17 cellular contexts compared by ENCODE assay signal in the genomic region with DNA sequence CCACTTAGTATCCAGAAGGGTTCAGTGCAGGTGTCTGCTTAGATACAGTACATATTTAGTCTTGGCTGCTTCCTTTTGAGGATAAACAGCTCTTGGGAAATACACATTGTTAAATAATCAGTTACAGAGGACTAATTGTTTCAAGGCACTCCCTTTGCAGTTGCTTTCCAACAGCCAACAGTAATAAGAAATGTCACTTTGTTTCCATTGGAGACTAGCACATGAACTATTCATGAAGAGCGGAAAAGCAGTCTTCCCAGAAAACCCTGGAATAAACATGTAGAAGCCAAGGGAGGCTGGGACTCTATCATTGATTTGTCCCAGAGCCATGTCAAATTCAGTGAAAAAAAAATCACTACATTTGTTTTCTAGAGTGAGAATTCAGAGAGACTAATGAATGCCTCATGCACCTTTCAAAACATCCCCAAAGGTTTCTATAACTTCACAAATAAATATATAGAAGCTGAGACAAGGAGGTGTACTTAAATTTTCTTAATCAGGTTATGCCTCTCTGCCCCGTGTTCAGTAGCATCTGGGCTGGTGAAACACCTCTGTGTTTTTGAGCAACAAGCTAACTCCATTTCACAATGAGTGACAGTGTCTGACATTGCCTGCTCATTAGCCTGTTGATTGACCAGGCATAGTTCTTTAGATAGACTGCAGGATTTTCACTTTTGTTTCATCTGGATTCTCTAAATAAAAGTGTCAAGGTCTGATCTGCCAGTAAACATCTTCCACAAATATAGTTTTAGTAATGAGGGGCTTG.
DNase-seq lines count a peak whose midpoint lies in the region; ATAC-seq and TF ChIP-seq lines count a peak whose summit lies in the region.
"Had no signal": no experiment of that assay in that cellular context is flagged by ENCODE, and none has a peak within 500 bp of the region (broad histone marks: within the 10 kb centered on the region; RNA-seq: fewer than 3 reads in every experiment).

No MANE protein-coding gene starts in this region.

- 84% methylated on average over 2 of the region's 2 CpGs for WGBS in hepatocyte (ENCODE audit: low lambda C conversion rate, missing lambda C conversion rate)

- H3K9me3 Mint-ChIP-seq in activated CD8-positive, alpha-beta memory T cell treated with anti-CD3 and anti-CD28 coated beads, Interleukin-2, amount 10 ng/mL, durations not matched to agents 7 days and 5 days (ENCODE audit: low read depth) = no peaks in the 10 kb centered on the region
- H3K9me3 Mint-ChIP-seq: activated T-cell treated with anti-CD3 and anti-CD28 coated beads, Interleukin-2, amount 50 U/mL, for 4 hours; stimulated activated naive CD8-positive, alpha-beta T cell treated with anti-CD3 and anti-CD28 coated beads, Interleukin-15, Interleukin-2, amounts not matched to agents 100 ng/mL and 50 ng/mL, for 24 hours had no signal

- no peaks in the 10 kb centered on the region for H3K9me2 ChIP-seq in hepatocyte (replicated peaks; ENCODE audit: insufficient read depth)

- H3K4me1 Mint-ChIP-seq in activated CD8-positive, alpha-beta memory T cell treated with anti-CD3 and anti-CD28 coated beads, Interleukin-2, amount 10 ng/mL, durations not matched to agents 7 days and 5 days = peaks cover 6% of the 10 kb centered on the region

- H3K27me3 Mint-ChIP-seq in activated CD8-positive, alpha-beta memory T cell treated with anti-CD3 and anti-CD28 coated beads, Interleukin-2, amount 10 ng/mL, durations not matched to agents 7 days and 5 days = peaks cover 16% of the 10 kb centered on the region

- intact Hi-C loops in lower lobe of right lung (cut with DNase I) = no loop called here

- no peak overlapping the region for H3K27ac Mint-ChIP-seq in activated CD8-positive, alpha-beta memory T cell treated with anti-CD3 and anti-CD28 coated beads, Interleukin-2, amount 10 ng/mL, durations not matched to agents 7 days and 5 days
- H3K27ac Mint-ChIP-seq: activated CD4-positive, alpha-beta memory T cell treated with anti-CD3 and anti-CD28 coated beads, Interleukin-2, amount 10 ng/mL, durations not matched to agents 7 days and 5 days; neural progenitor cell; stimulated activated naive CD8-positive, alpha-beta T cell treated with anti-CD3 and anti-CD28 coated beads, Interleukin-15, Interleukin-2, amounts not matched to agents 100 ng/mL and 50 ng/mL, for 24 hours had no signal

- no peak overlapping the region for H2AFZ ChIP-seq in hepatocyte
- H2AFZ ChIP-seq: neural progenitor cell had no signal

- H3K27ac ChIP-seq in lower lobe of right lung = peak overlapping the region; percentile 5
- no peak overlapping the region for H3K27ac ChIP-seq in hepatocyte
- H3K27ac ChIP-seq: colonic mucosa, neural progenitor cell had no signal

- H3K9me3 ChIP-seq in lower lobe of right lung (no peaks in the 10 kb centered on the region), hepatocyte (ENCODE audit: low read depth) (no peaks in the 10 kb centered on the region)
- H3K9me3 ChIP-seq: Caco-2, colonic mucosa, uterus had no signal

- no peak overlapping the region for H3K4me3 Mint-ChIP-seq in activated CD8-positive, alpha-beta memory T cell treated with anti-CD3 and anti-CD28 coated beads, Interleukin-2, amount 10 ng/mL, durations not matched to agents 7 days and 5 days
- H3K4me3 Mint-ChIP-seq: activated CD4-positive, alpha-beta memory T cell treated with anti-CD3 and anti-CD28 coated beads, Interleukin-2, amount 10 ng/mL, durations not matched to agents 7 days and 5 days; activated T-cell treated with anti-CD3 and anti-CD28 coated beads, Interleukin-2, amount 50 U/mL, for 4 hours; neural progenitor cell; stimulated activated naive CD8-positive, alpha-beta T cell treated with anti-CD3 and anti-CD28 coated beads, Interleukin-15, Interleukin-2, amounts not matched to agents 100 ng/mL and 50 ng/mL, for 24 hours had no signal

- H4K20me1 ChIP-seq in hepatocyte (ENCODE audit: insufficient read depth, poor library complexity, severe bottlenecking) = no peaks in the 10 kb centered on the region

- CTCF ChIA-PET in activated CD8-positive, alpha-beta memory T cell treated with anti-CD3 and anti-CD28 coated beads, Interleukin-2, amount 10 ng/mL, durations not matched to agents 7 days and 5 days (lab: Charles Lee) = interaction anchor here (1.2 to 1.5 kb wide), 2 partner anchors 14 to 274 kb away, joined by 3 to 4 read pairs; no protein-coding TSS in a partner anchor

- TF ChIP-seq CTCF in lower lobe of right lung (IDR thresholded peaks at IDR 0.05) (no peak), hepatocyte (IDR thresholded peaks at IDR 0.05; ENCODE audit: poor library complexity) (no peak)

- no peak overlapping the region for H3K4me2 ChIP-seq in hepatocyte
- H3K4me2 ChIP-seq: neural progenitor cell had no signal

- no peaks in the 10 kb centered on the region for H3K27me3 ChIP-seq in lower lobe of right lung (ENCODE audit: low read depth)
- H3K27me3 ChIP-seq in hepatocyte = no peaks in the 10 kb centered on the region
- H3K27me3 ChIP-seq: colonic mucosa, neural progenitor cell, uterus had no signal

- H3K4me1 ChIP-seq in lower lobe of right lung = peaks cover 24% of the 10 kb centered on the region
- H3K4me1 ChIP-seq in hepatocyte (ENCODE audit: insufficient read depth) = no peaks in the 10 kb centered on the region
- H3K4me1 ChIP-seq: Caco-2, colonic mucosa, uterus had no signal

- no peak for ATAC-seq in lower lobe of right lung
- ATAC-seq in activated CD8-positive, alpha-beta memory T cell treated with anti-CD3 and anti-CD28 coated beads, Interleukin-2, amount 10 ng/mL, durations not matched to agents 7 days and 5 days = no peak
- ATAC-seq: activated T-cell treated with anti-CD3 and anti-CD28 coated beads, Interleukin-2, amount 50 U/mL, for 4 hours had no signal

- H3K36me3 ChIP-seq in lower lobe of right lung (no peaks in the 10 kb centered on the region), hepatocyte (replicated peaks; ENCODE audit: insufficient read depth, low read depth) (no peaks in the 10 kb centered on the region)
- H3K36me3 ChIP-seq: colonic mucosa, neural progenitor cell, uterus had no signal

- no peaks in the 10 kb centered on the region for H3K79me2 ChIP-seq in hepatocyte

- DNase-seq in OCI-M1 (lab: John Stamatoyannopoulos, UW) = peak; percentile 11
- peak; percentile 40 for DNase-seq in fibroblast of gingiva (ENCODE audit: low read depth)
- no peak for DNase-seq in lower lobe of right lung
- peak; percentile 43 for DNase-seq in superior temporal gyrus (ENCODE audit: extremely low spot score)
- DNase-seq in stimulated activated naive CD4-positive, alpha-beta T cell treated with Interleukin-2 at 50 U/mL for 16 hours (lab: John Stamatoyannopoulos, UW) = no peak
- no peak for DNase-seq in hepatocyte (ENCODE audit: low spot score)
- no peak for DNase-seq in activated CD8-positive, alpha-beta memory T cell treated with anti-CD3 and anti-CD28 coated beads, Interleukin-2, amount 10 ng/mL, durations not matched to agents 7 days and 5 days
- DNase-seq: activated CD4-positive, alpha-beta memory T cell treated with anti-CD3 and anti-CD28 coated beads, Interleukin-2, amount 10 ng/mL, durations not matched to agents 7 days and 5 days; activated naive CD4-positive, alpha-beta T cell treated with anti-CD3 and anti-CD28 coated beads, Interleukin-2, amount 50 U/mL, for 16 hours; activated T-cell treated with anti-CD3 and anti-CD28 coated beads, Interleukin-2, amount 50 U/mL, for 4 hours; Caco-2; colonic mucosa; NCI-H1694 treated with DMSO at 0.1 percent for 48 hours; stimulated activated CD4-positive, alpha-beta T cell treated with anti-CD3 and anti-CD28 coated beads, Interleukin-1b, Interleukin-23, amount 100 ng/mL, for 48 hours; uterus had no signal

- H3K36me3 Mint-ChIP-seq in activated CD8-positive, alpha-beta memory T cell treated with anti-CD3 and anti-CD28 coated beads, Interleukin-2, amount 10 ng/mL, durations not matched to agents 7 days and 5 days = no peaks in the 10 kb centered on the region

- no peak overlapping the region for H3K4me3 ChIP-seq in lower lobe of right lung
- no peak overlapping the region for H3K4me3 ChIP-seq in hepatocyte
- H3K4me3 ChIP-seq: colonic mucosa, neural progenitor cell, uterus had no signal

Comparison
In these comparisons a context has a peak if more than half of its experiments do, and no peak if none do; other contexts are left out.
1. DNase-seq: peak in OCI-M1 (single experiment), fibroblast of gingiva (single experiment) and superior temporal gyrus (single experiment); none in lower lobe of right lung (single experiment), stimulated activated naive CD4-positive, alpha-beta T cell treated with Interleukin-2 at 50 U/mL for 16 hours (single experiment), hepatocyte (single experiment) and activated CD8-positive, alpha-beta memory T cell treated with anti-CD3 and anti-CD28 coated beads, Interleukin-2, amount 10 ng/mL, durations not matched to agents 7 days and 5 days (single experiment).